9 cellular contexts compared by ENCODE assay signal in genomic region chr12:45234134-45234865, GRCh38. TPM values are rescaled to one million over a fixed set of nuclear protein-coding genes. Genes with fewer than 3 reads are reported as not detected.
DNase-seq lines count a peak whose midpoint lies in the region; ATAC-seq, FAIRE-seq and TF ChIP-seq lines count a peak whose summit lies in the region.
"Had no signal": no experiment of that assay in that cellular context is flagged by ENCODE, and none has a peak within 500 bp of the region (broad histone marks: within the 10 kb centered on the region; RNA-seq: fewer than 3 reads in every experiment).

No MANE protein-coding gene starts in this region.

- H3K9me3 ChIP-seq in colonic mucosa (no peaks in the 10 kb centered on the region), HepG2 (ENCODE audit: low read length) (no peaks in the 10 kb centered on the region), transverse colon (no peaks in the 10 kb centered on the region)

- in situ Hi-C loops in HepG2 (cut with HindIII; ENCODE audit: extremely low pct_ligation_motif_present, low pct_unique_long_range_greater_than_20kb): no loop called here
- in situ Hi-C loops in transverse colon (cut with MboI; ENCODE audit: low pct_ligation_motif_present in 1 of 4, low pct_unique_long_range_greater_than_20kb in 1 of 4, low sequenced_read_pairs in 3 of 4): no loop called here

- H3K36me3 Mint-ChIP-seq in activated naive CD4-positive, alpha-beta T cell treated with anti-CD3 and anti-CD28 coated beads, Interleukin-2, amount 50 U/mL, for 72 hours: peaks cover under 1 to 33% of the 10 kb centered on the region in 2 donors

- peak; percentile 79 for FAIRE-seq in HepG2 (lab: Jason Lieb, UNC)

- H3K36me3 ChIP-seq in colonic mucosa: no peaks in the 10 kb centered on the region
- H3K36me3 ChIP-seq in HepG2 (replicated peaks in 1 of 2; ENCODE audit: control insufficient read depth in 1 of 2, insufficient read depth in 2 of 2, low read length in 2 of 2): no peaks in the 10 kb centered on the region
- H3K36me3 ChIP-seq in transverse colon: no peaks in the 10 kb centered on the region

- peaks cover 5% of the 10 kb centered on the region; the same call in 1 of the 2 replicates for H4K20me1 ChIP-seq in HepG2 (ENCODE audit: insufficient read depth, low read length)

- H3K27me3 ChIP-seq in colonic mucosa (no peaks in the 10 kb centered on the region), HepG2 (ENCODE audit: control insufficient read depth in 1 of 2, insufficient read depth in 2 of 2, low read length in 2 of 2) (no peaks in the 10 kb centered on the region), transverse colon (no peaks in the 10 kb centered on the region)

- intact Hi-C loops in colonic mucosa (cut with DNase I): no loop called here
- intact Hi-C loops in HepG2 (cut with micrococcal nuclease; ENCODE audit: unreplicated experiment): loop anchor here (1.0 kb wide), 1 partner anchor 26 kb away; no protein-coding TSS in a partner anchor
- intact Hi-C loops in transverse colon (cut with DNase I; ENCODE audit: low total_unique reads): no loop called here

- CTCF ChIA-PET in HepG2 (lab: Yijun Ruan, JAX; ENCODE audit: low intra/inter-chr PET ratio, low total read pairs): no interaction called here

- TF ChIP-seq CTCF in colonic mucosa (IDR thresholded peaks at IDR 0.05): no peak
- no peak for TF ChIP-seq CTCF in HepG2 (CRISPR knock-in tag; IDR thresholded peaks at IDR 0.05)
- TF ChIP-seq CTCF in transverse colon (IDR thresholded peaks at IDR 0.05): peak in 1 of 5 experiments; percentile 26

- 11% methylated on average over 4 of the region's 4 CpGs for WGBS in HepG2 (ENCODE audit: low lambda C conversion rate)
- WGBS in transverse colon (ENCODE audit: low coverage in 1 of 2), 2 donors: 34 to 35% methylated on average over 4 of the region's 4 CpGs

- BruUV-seq in HepG2 (replicated peaks; lab: Mats Ljungman, UMichigan): no TSS peak

- H3K4me1 ChIP-seq in colonic mucosa: no peaks in the 10 kb centered on the region
- H3K4me1 ChIP-seq in HepG2 (ENCODE audit: insufficient read depth, low read length): peaks cover 56% of the 10 kb centered on the region
- H3K4me1 ChIP-seq in transverse colon: peaks cover 17 to 47% (median 29%) of the 10 kb centered on the region in 4 donors

- H2AFZ ChIP-seq in HepG2 (ENCODE audit: low read length): no peak overlapping the region

- H3K79me2 ChIP-seq in HepG2 (ENCODE audit: insufficient read depth, low read length): peaks cover 41% of the 10 kb centered on the region

- peak overlapping the region; percentile 61 for H3K4me2 ChIP-seq in HepG2 (ENCODE audit: low read depth, low read length)

- TF ChIP-seq EP300 in HepG2 (IDR thresholded peaks at IDR 0.05; ENCODE audit: low read depth in 2 of 2, low read length in 2 of 2) (peak in 1 of 2 experiments; percentile 53; a peak in 1 of 4 replicates), HepG2 (CRISPR knock-in tag; IDR thresholded peaks at IDR 0.05; ENCODE audit: borderline replicate concordance) (no peak), transverse colon (IDR thresholded peaks at IDR 0.05; ENCODE audit: low read depth) (peak; percentile 46)

- H3K27ac ChIP-seq in colonic mucosa: peak overlapping the region; percentile 67
- H3K27ac ChIP-seq in HepG2 (ENCODE audit: extremely low read length, insufficient read depth, low read length): peak overlapping the region; percentile 67
- peak overlapping the region; percentile 80 to 86 (median 86) for H3K27ac ChIP-seq in transverse colon

- H3K9ac ChIP-seq in colonic mucosa (ENCODE audit: low read depth in 2 of 2, low read length in 2 of 2): no peak overlapping the region
- H3K9ac ChIP-seq in HepG2 (ENCODE audit: insufficient read depth, low read depth, low read length): peak overlapping the region; percentile 26; the same call in 1 of the 2 replicates

- no peak for DNase-seq in activated naive CD4-positive, alpha-beta T cell treated with anti-CD3 and anti-CD28 coated beads, Interleukin-2, amount 50 U/mL, for 72 hours (ENCODE audit: low spot score in 2 of 2)
- no peak for DNase-seq in activated naive CD4-positive, alpha-beta T cell (lab: John Stamatoyannopoulos, UW)
- DNase-seq in NCI-H460 (ENCODE audit: extremely low read depth, low read depth) (peak; percentile 65), colonic mucosa (no peak), HepG2 (ENCODE audit: low spot score) (peak; percentile 92), transverse colon (no peak), NCI-H2107 treated with DMSO at 0.1 percent for 48 hours (lab: John Stamatoyannopoulos, UW; ENCODE audit: unreplicated experiment) (no peak)

- TF ChIP-seq POLR2A in HepG2 (IDR thresholded peaks at IDR 0.05; ENCODE audit: insufficient read depth in 1 of 2, low read depth in 2 of 2, low read length in 2 of 2) (no peak), transverse colon (IDR thresholded peaks at IDR 0.05) (no peak)

- POLR2A ChIA-PET in HepG2 (lab: Yijun Ruan, JAX): interaction anchor here (0.6 to 2.4 kb wide), 4 partner anchors 13 to 26 kb away, joined by 3 to 11 read pairs (median 6); no protein-coding TSS in a partner anchor

- no peaks in the 10 kb centered on the region for H3K9me3 Mint-ChIP-seq in activated naive CD4-positive, alpha-beta T cell treated with anti-CD3 and anti-CD28 coated beads, Interleukin-2, amount 50 U/mL, for 72 hours
- H3K9me3 Mint-ChIP-seq: central memory CD8-positive, alpha-beta T cell had no signal

- H3K4me3 ChIP-seq in colonic mucosa (no peak overlapping the region), HepG2 (replicated peaks in 1 of 3; ENCODE audit: insufficient read depth in 1 of 3, low read depth in 2 of 3, low read length in 3 of 3) (peak overlapping the region in 2 of 3 experiments; percentile 20 to 21; a peak in 2 of 6 replicates), transverse colon (no peak overlapping the region)

- ATAC-seq in activated naive CD4-positive, alpha-beta T cell treated with anti-CD3 and anti-CD28 coated beads, Interleukin-2, amount 50 U/mL, for 72 hours: peak; percentile 59 to 65
- ATAC-seq in HepG2: peak; percentile 88
- ATAC-seq in HG03439 (IDR thresholded peaks at IDR 0.05; ENCODE audit: unreplicated experiment): no peak

- TF ChIP-seq RAD21 in HepG2 (CRISPR knock-in tag; IDR thresholded peaks at IDR 0.05): no peak

- H3K27ac Mint-ChIP-seq in activated naive CD4-positive, alpha-beta T cell treated with anti-CD3 and anti-CD28 coated beads, Interleukin-2, amount 50 U/mL, for 72 hours: peak overlapping the region; percentile 82 to 96

TF ChIP-seq in HepG2, 621 proteins besides CTCF, POLR2A, EP300 and RAD21 (continues in another document):
- no peak for TF ChIP-seq ZBTB33 (CRISPR knock-in tag; IDR thresholded peaks at IDR 0.05)
- peak; percentile 54; the same call in 1 of the 2 replicates for TF ChIP-seq ZNF317 (CRISPR knock-in tag; IDR thresholded peaks at IDR 0.05)
- no peak for TF ChIP-seq ZNF547 (CRISPR knock-in tag; IDR thresholded peaks at IDR 0.05)
- no peak for TF ChIP-seq SMYD3 (CRISPR knock-in tag; IDR thresholded peaks at IDR 0.05)

RNA-seq across cellular contexts. Expression of gene ANO6, which starts 18.4 kb away (rescaled TPM):
- 10 to 100 TPM; 13.3 to 25.5 TPM for total RNA-seq in activated naive CD4-positive, alpha-beta T cell treated with anti-CD3 and anti-CD28 coated beads, Interleukin-2, amount 50 U/mL, for 72 hours
- total RNA-seq in NCI-H460 (2014; rRNA removed; shearing (Covaris generic)): 66.8 and 70.3 TPM in 2 replicates
- polyA plus RNA-seq in NCI-H460 (2014; cell fraction: nucleus; rRNA removed): 18.7 and 26.2 TPM in 2 replicates
- total RNA-seq in colonic mucosa (10 to 100 TPM; 13.2 to 21.2 TPM), HepG2 (2016; rRNA removed; fragmentation: Illumina TruSeq; extraction: Trizol) (45.8 and 57.1 TPM in 2 replicates), transverse colon (10 to 100 TPM; 16.9 to 23.0 (median 20.4) TPM)
- 10.4 and 10.9 TPM in 2 replicates for total RNA-seq in HepG2 (2016; cell fraction: cytosol; rRNA removed; fragmentation: Illumina TruSeq; extraction: Trizol; ENCODE audit: low read depth)
- total RNA-seq in HepG2 (2016; cell fraction: insoluble cytoplasmic fraction; rRNA removed; fragmentation: Illumina TruSeq; extraction: Trizol): 46.6 and 56.5 TPM in 2 replicates
- total RNA-seq in HepG2 (2016; cell fraction: membrane; rRNA removed; fragmentation: Illumina TruSeq; extraction: Trizol): 24.2 and 24.6 TPM in 2 replicates
- total RNA-seq in HepG2 (2016; cell fraction: nucleus; rRNA removed; fragmentation: Illumina TruSeq; extraction: Trizol): 64.7 and 71.5 TPM in 2 replicates
- polyA plus RNA-seq in HepG2 (2011; rRNA removed): 30.3 and 37.8 TPM in 2 replicates
- 22.9 and 31.2 TPM in 2 replicates for polyA plus RNA-seq in HepG2 (2011; cell fraction: cytosol; rRNA removed)
- 13.8 and 15.5 TPM in 2 replicates for polyA plus RNA-seq in HepG2 (2011; cell fraction: nucleus; rRNA removed)
- 41.1 and 43.6 TPM in 2 replicates for polyA plus RNA-seq in HepG2 (2012)
- polyA plus RNA-seq in HepG2 (2016; cell fraction: cytosol; fragmentation: Illumina TruSeq; extraction: Trizol; ENCODE audit: low read depth): 2.1 and 2.3 TPM in 2 replicates
- 36.6 and 38.9 TPM in 2 replicates for polyA plus RNA-seq in HepG2 (2016; cell fraction: insoluble cytoplasmic fraction; fragmentation: Illumina TruSeq; extraction: Trizol; ENCODE audit: low read depth)
- 8.9 and 9.1 TPM in 2 replicates for polyA plus RNA-seq in HepG2 (2016; cell fraction: membrane; fragmentation: Illumina TruSeq; extraction: Trizol; ENCODE audit: low read depth)
- polyA plus RNA-seq in HepG2 (2016; cell fraction: nucleus; fragmentation: Illumina TruSeq; extraction: Trizol; ENCODE audit: insufficient read depth, low read depth): 48.3 and 49.0 TPM in 2 replicates
- 21.5 and 54.3 TPM in 2 replicates for polyA minus RNA-seq in HepG2 (2011; rRNA and poly(A)+ RNA removed; ENCODE audit: low replicate concordance)
- 52.1 and 54.6 TPM in 2 replicates for polyA minus RNA-seq in HepG2 (2011; cell fraction: cytosol; rRNA and poly(A)+ RNA removed)
- polyA minus RNA-seq in HepG2 (2011; cell fraction: nucleus; rRNA and poly(A)+ RNA removed): 50.3 and 60.4 TPM in 2 replicates

Comparison
In these comparisons a context has a peak if more than half of its experiments do, and no peak if none do; other contexts are left out.
1. DNase-seq: peak in NCI-H460 (single experiment) and HepG2 (single experiment); none in activated naive CD4-positive, alpha-beta T cell treated with anti-CD3 and anti-CD28 coated beads, Interleukin-2, amount 50 U/mL, for 72 hours (0 of 2), activated naive CD4-positive, alpha-beta T cell (0 of 4), colonic mucosa (single experiment), transverse colon (single experiment) and NCI-H2107 treated with DMSO at 0.1 percent for 48 hours (single experiment).
2. H3K4me3 ChIP-seq: peak in HepG2 (2 of 3); none in colonic mucosa (single experiment) and transverse colon (0 of 4).
3. Peak in every context shown above with its lines, with median percentiles within 50 percentile points of each other: H3K27ac ChIP-seq.